ENCODE assay signal across 26 cellular contexts in the genomic region with DNA sequence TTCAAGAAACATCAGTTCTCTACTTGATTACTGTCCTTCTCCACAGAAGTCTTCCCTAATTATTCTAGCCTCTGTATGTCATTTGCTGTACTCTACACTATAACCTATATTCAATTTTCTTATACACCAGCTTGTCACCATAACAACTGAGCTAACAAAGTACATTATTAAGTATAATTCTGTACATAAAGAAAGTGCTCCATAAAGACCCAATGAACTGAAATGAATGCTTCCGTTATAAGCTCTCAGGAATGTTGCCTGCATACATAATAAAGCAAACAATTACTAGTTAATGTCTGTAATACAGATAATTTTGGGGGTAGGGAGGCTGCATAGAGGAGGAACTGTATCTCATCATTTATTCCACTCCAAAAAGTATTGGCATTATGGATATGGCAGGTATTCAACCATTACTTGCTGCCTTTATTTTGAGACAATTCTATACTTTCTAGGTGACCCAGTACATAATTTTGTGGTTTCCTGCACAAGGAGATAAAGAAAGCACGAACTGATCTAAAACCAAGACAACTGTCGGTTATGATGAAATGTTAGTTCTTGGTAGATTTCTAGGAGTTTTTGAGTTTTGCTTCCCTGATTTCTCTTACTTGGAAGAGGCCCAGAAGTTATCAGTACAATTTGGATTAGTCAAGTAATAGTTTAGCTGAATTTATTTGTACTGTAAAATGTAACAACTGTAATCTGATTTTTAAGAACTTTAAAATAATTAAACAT.
DNase-seq lines count a peak whose midpoint lies in the region; ATAC-seq and TF ChIP-seq lines count a peak whose summit lies in the region.
"Had no signal": no experiment of that assay in that cellular context is flagged by ENCODE, and none has a peak within 500 bp of the region (broad histone marks: within the 10 kb centered on the region; RNA-seq: fewer than 3 reads in every experiment).

No MANE protein-coding gene starts in this region.

- no peaks in the 10 kb centered on the region for H3K36me3 Mint-ChIP-seq in dendritic cell treated with granulocyte-macrophage colony-stimulating factor and Interleukin-4, amounts not matched to agents 40 ng/mL and 50 ng/mL, for 4 days (ENCODE audit: low read depth)
- H3K36me3 Mint-ChIP-seq: activated CD4-positive, alpha-beta memory T cell treated with anti-CD3 and anti-CD28 coated beads for 36 hours had no signal

- no peak overlapping the region for H3K4me2 ChIP-seq in DND-41 (ENCODE audit: insufficient read depth, low read length)

- H3K4me1 ChIP-seq in DND-41 (ENCODE audit: insufficient read depth, low read length) (peaks cover 18% of the 10 kb centered on the region), Panc1 (ENCODE audit: control insufficient read depth, insufficient read depth, low read length) (peaks cover 38% of the 10 kb centered on the region), upper lobe of right lung (peaks cover 6% of the 10 kb centered on the region)

- in situ Hi-C loops in Panc1 (cut with HindIII; ENCODE audit: low pct_unique_long_range_greater_than_20kb, low sequenced_read_pairs): no loop called here

- H2AFZ ChIP-seq in DND-41 (ENCODE audit: low read depth, low read length): no peak overlapping the region

- H3K36me3 ChIP-seq in DND-41 (ENCODE audit: insufficient read depth, low read length) (no peaks in the 10 kb centered on the region), Panc1 (ENCODE audit: control insufficient read depth, insufficient read depth, low read length) (no peaks in the 10 kb centered on the region), upper lobe of right lung (no peaks in the 10 kb centered on the region)
- H3K36me3 ChIP-seq: heart left ventricle, MG63, right lobe of liver, stomach, tibial nerve had no signal

- TF ChIP-seq CTCF in DND-41 (IDR thresholded peaks at IDR 0.05; ENCODE audit: borderline replicate concordance, extremely low read depth, low read length, poor library complexity, severe bottlenecking) (no peak), Panc1 (IDR thresholded peaks at IDR 0.05) (no peak), upper lobe of right lung (IDR thresholded peaks at IDR 0.05) (no peak)

- no peaks in the 10 kb centered on the region for H3K79me2 ChIP-seq in DND-41 (ENCODE audit: insufficient read depth, low read length)

- H3K9ac ChIP-seq in DND-41 (ENCODE audit: low read depth, low read length): no peak overlapping the region

- BruUV-seq in Panc1 (replicated peaks; lab: Mats Ljungman, UMichigan): no TSS peak

- DNase-seq in DND-41: no peak
- DNase-seq in Jurkat, Clone E6-1 (ENCODE audit: low read depth, low spot score): peak; percentile 69
- DNase-seq in Panc1 (ENCODE audit: low read depth, low spot score): no peak
- no peak for DNase-seq in upper lobe of right lung
- no peak for DNase-seq in HT-29 (ENCODE audit: low spot score)
- DNase-seq in erythroblast (lab: John Stamatoyannopoulos, UW): no peak
- DNase-seq: activated CD4-positive, alpha-beta memory T cell treated with anti-CD3 and anti-CD28 coated beads for 36 hours; activated CD4-positive, CD25-positive, alpha-beta regulatory T cell; activated effector memory CD4-positive, alpha-beta T cell treated with anti-CD3 and anti-CD28 coated beads, Interleukin-2, amount 50 U/mL, for 16 hours; anterior cingulate cortex; COR-L47; DMS79 treated with DMSO at 0.1 percent for 48 hours; heart left ventricle; left ventricle myocardium superior; MG63; mucosa of descending colon; NCI-H1694; NCI-H2171 treated with DMSO at 0.1 percent for 48 hours; posterior cingulate gyrus; right lobe of liver; stomach had no signal

- no peaks in the 10 kb centered on the region for H3K9me3 Mint-ChIP-seq in dendritic cell treated with granulocyte-macrophage colony-stimulating factor and Interleukin-4, amounts not matched to agents 40 ng/mL and 50 ng/mL, for 4 days
- H3K9me3 Mint-ChIP-seq: activated CD4-positive, alpha-beta memory T cell treated with anti-CD3 and anti-CD28 coated beads for 36 hours had no signal

- peak overlapping the region; percentile 26 for H3K4me3 Mint-ChIP-seq in dendritic cell treated with granulocyte-macrophage colony-stimulating factor and Interleukin-4, amounts not matched to agents 40 ng/mL and 50 ng/mL, for 4 days
- H3K4me3 Mint-ChIP-seq: activated CD4-positive, alpha-beta memory T cell treated with anti-CD3 and anti-CD28 coated beads for 36 hours; B cell had no signal

- no peaks in the 10 kb centered on the region for H3K9me3 ChIP-seq in DND-41 (ENCODE audit: insufficient read depth, low read length, severe bottlenecking)
- no peaks in the 10 kb centered on the region for H3K9me3 ChIP-seq in Panc1 (ENCODE audit: control insufficient read depth, insufficient read depth, low read depth, low read length)
- H3K9me3 ChIP-seq in upper lobe of right lung: no peaks in the 10 kb centered on the region
- H3K9me3 ChIP-seq: heart left ventricle, MG63, mucosa of descending colon, stomach, tibial nerve had no signal

- H3K27me3 ChIP-seq in DND-41 (ENCODE audit: insufficient read depth, low read length, poor library complexity) (no peaks in the 10 kb centered on the region), Panc1 (ENCODE audit: control insufficient read depth, insufficient read depth, low read length) (no peaks in the 10 kb centered on the region), upper lobe of right lung (no peaks in the 10 kb centered on the region)
- H3K27me3 ChIP-seq: heart left ventricle, MG63, right lobe of liver, stomach, tibial nerve had no signal

- ATAC-seq in DND-41 (ENCODE audit: insufficient read depth, low read depth): peak; percentile 77
- no peak for ATAC-seq in Panc1
- no peak for ATAC-seq in HG02642 (IDR thresholded peaks at IDR 0.05; ENCODE audit: poor library complexity, unreplicated experiment)
- ATAC-seq in upper lobe of right lung: no peak
- ATAC-seq: heart left ventricle, HepG2, left ventricle myocardium superior, mucosa of descending colon, right lobe of liver had no signal

- H3K27ac ChIP-seq in DND-41 (ENCODE audit: low read length) (no peak overlapping the region), Panc1 (ENCODE audit: low read length) (peak overlapping the region; percentile 62; the same call in 1 of the 2 replicates), upper lobe of right lung (no peak overlapping the region)
- H3K27ac ChIP-seq: heart left ventricle, right lobe of liver, stomach, tibial nerve had no signal

- POLR2A ChIA-PET in Panc1 (lab: Charles Lee): no interaction called here

- intact Hi-C loops in Panc1 (cut with micrococcal nuclease; ENCODE audit: unreplicated experiment) (loop anchor here (10.0 kb wide), 1 partner anchor 337 kb away; no protein-coding TSS in a partner anchor), upper lobe of right lung (cut with DNase I) (no loop called here)
- intact Hi-C loops in dendritic cell treated with granulocyte-macrophage colony-stimulating factor and Interleukin-4, amounts not matched to agents 40 ng/mL and 50 ng/mL, for 4 days (cut with micrococcal nuclease): no loop called here

- H3K4me3 ChIP-seq in DND-41 (ENCODE audit: low read depth in 1 of 2, low read length in 2 of 2): no peak overlapping the region
- peak overlapping the region; percentile 3 for H3K4me3 ChIP-seq in Jurkat, Clone E6-1 (ENCODE audit: low read length)
- no peak overlapping the region for H3K4me3 ChIP-seq in Panc1 (ENCODE audit: low read depth in 2 of 2, low read length in 2 of 2)
- H3K4me3 ChIP-seq in upper lobe of right lung: no peak overlapping the region
- H3K4me3 ChIP-seq: heart left ventricle, MG63, mucosa of descending colon, right lobe of liver, stomach, tibial nerve had no signal

- H4K20me1 ChIP-seq in DND-41 (ENCODE audit: insufficient read depth, low read length): 0 out of 2 replicates have a peak, but pooled peaks cover 3% of the 10 kb centered on the region

- no peak overlapping the region for H3K27ac Mint-ChIP-seq in dendritic cell treated with granulocyte-macrophage colony-stimulating factor and Interleukin-4, amounts not matched to agents 40 ng/mL and 50 ng/mL, for 4 days
- H3K27ac Mint-ChIP-seq: activated CD4-positive, alpha-beta memory T cell treated with anti-CD3 and anti-CD28 coated beads for 36 hours; B cell had no signal

- no peaks in the 10 kb centered on the region for H3K27me3 Mint-ChIP-seq in dendritic cell treated with granulocyte-macrophage colony-stimulating factor and Interleukin-4, amounts not matched to agents 40 ng/mL and 50 ng/mL, for 4 days
- H3K27me3 Mint-ChIP-seq: activated CD4-positive, alpha-beta memory T cell treated with anti-CD3 and anti-CD28 coated beads for 36 hours had no signal

- CTCF ChIA-PET in Panc1 (lab: Charles Lee): no interaction called here

- peaks cover 16% of the 10 kb centered on the region for H3K4me1 Mint-ChIP-seq in dendritic cell treated with granulocyte-macrophage colony-stimulating factor and Interleukin-4, amounts not matched to agents 40 ng/mL and 50 ng/mL, for 4 days (ENCODE audit: low read depth)

- no peak for TF ChIP-seq POLR2A in erythroblast (IDR thresholded peaks at IDR 0.05; ENCODE audit: low read length)
